29 cellular contexts compared by ENCODE assay signal in genomic region chr2:644871-645270, GRCh38.
"Had no signal": no experiment of that assay in that cellular context is flagged by ENCODE, and none has a peak within 500 bp of the region (broad histone marks: within the 10 kb centered on the region; RNA-seq: fewer than 3 reads in every experiment).

No MANE protein-coding gene starts in this region.

- H3K4me1 Mint-ChIP-seq: activated CD4-positive, alpha-beta T cell treated with anti-CD3 and anti-CD28 coated beads, Interleukin-2, amount 10 ng/mL, durations not matched to agents 7 days and 5 days; activated naive CD8-positive, alpha-beta T cell treated with anti-CD3 and anti-CD28 coated beads, Interleukin-2, amount 10 ng/mL, durations not matched to agents 7 days and 5 days; activated T-helper 17 cell treated with anti-CD3 and anti-CD28 coated beads, Interleukin-2, amount 50 U/mL, for 72 hours had no signal

- H3K9me3 Mint-ChIP-seq: activated CD4-positive, alpha-beta T cell treated with anti-CD3 and anti-CD28 coated beads, Interleukin-2, amount 10 ng/mL, durations not matched to agents 7 days and 5 days; activated CD8-positive, alpha-beta T cell treated with anti-CD3 and anti-CD28 coated beads for 36 hours; activated naive CD8-positive, alpha-beta T cell treated with anti-CD3 and anti-CD28 coated beads, Interleukin-2, amount 10 ng/mL, durations not matched to agents 7 days and 5 days; activated T-helper 17 cell treated with anti-CD3 and anti-CD28 coated beads, Interleukin-2, amount 50 U/mL, for 72 hours had no signal

- H3K36me3 ChIP-seq: adrenal gland, breast epithelium, SJCRH30 had no signal

- H3K27me3 ChIP-seq: adrenal gland had no signal

- H3K4me3 ChIP-seq: adrenal gland, breast epithelium, K562, SJCRH30 had no signal

- DNase-seq: activated CD4-positive, alpha-beta T cell treated with anti-CD3 and anti-CD28 coated beads, Interleukin-2, amount 10 ng/mL, durations not matched to agents 7 days and 5 days; activated CD4-positive, CD25-positive, alpha-beta regulatory T cell; activated CD8-positive, alpha-beta T cell treated with anti-CD3 and anti-CD28 coated beads for 36 hours; activated naive CD4-positive, alpha-beta T cell treated with anti-CD3 and anti-CD28 coated beads, Interleukin-2, amount 50 U/mL, for 16 hours; activated naive CD8-positive, alpha-beta T cell treated with anti-CD3 and anti-CD28 coated beads, Interleukin-2, amount 10 ng/mL, durations not matched to agents 7 days and 5 days; activated T-cell treated with anti-CD3 and anti-CD28 coated beads for 4 hours; activated T-cell treated with anti-CD3 and anti-CD28 coated beads, Interleukin-2, amount 50 U/mL, for 48 hours; anterior cingulate cortex; Karpas-422; MM.1S; NCI-H1105; NCI-H1436 treated with DMSO at 0.1 percent for 48 hours; NCI-H187; NCI-H2081; NCI-H510A treated with DMSO at 0.1 percent for 48 hours; NCI-H69; NK-92 treated with Interleukin-12 subunit alpha and Interleukin-12 subunit beta, amount 100 ng/mL, for 24 hours; OCI-M1; Right ventricle myocardium superior; SJCRH30; SK-N-SH; T-helper 1 cell had no signal

- H3K4me1 ChIP-seq: adrenal gland, breast epithelium, SJCRH30 had no signal

- H3K9me3 ChIP-seq: adrenal gland, breast epithelium, SJCRH30, SK-N-SH had no signal

- H3K27ac Mint-ChIP-seq: activated CD4-positive, alpha-beta T cell treated with anti-CD3 and anti-CD28 coated beads, Interleukin-2, amount 10 ng/mL, durations not matched to agents 7 days and 5 days; activated CD8-positive, alpha-beta T cell treated with anti-CD3 and anti-CD28 coated beads for 36 hours; activated naive CD8-positive, alpha-beta T cell treated with anti-CD3 and anti-CD28 coated beads, Interleukin-2, amount 10 ng/mL, durations not matched to agents 7 days and 5 days; activated T-helper 17 cell treated with anti-CD3 and anti-CD28 coated beads, Interleukin-2, amount 50 U/mL, for 72 hours had no signal

- H3K4me3 Mint-ChIP-seq: activated CD4-positive, alpha-beta T cell treated with anti-CD3 and anti-CD28 coated beads, Interleukin-2, amount 10 ng/mL, durations not matched to agents 7 days and 5 days; activated CD8-positive, alpha-beta T cell treated with anti-CD3 and anti-CD28 coated beads for 36 hours; activated naive CD8-positive, alpha-beta T cell treated with anti-CD3 and anti-CD28 coated beads, Interleukin-2, amount 10 ng/mL, durations not matched to agents 7 days and 5 days; activated T-helper 17 cell treated with anti-CD3 and anti-CD28 coated beads, Interleukin-2, amount 50 U/mL, for 72 hours had no signal

- ATAC-seq: activated CD8-positive, alpha-beta T cell treated with anti-CD3 and anti-CD28 coated beads for 36 hours; activated T-helper 17 cell treated with anti-CD3 and anti-CD28 coated beads, Interleukin-2, amount 50 U/mL, for 72 hours; K562; Panc1 had no signal

- H3K27ac ChIP-seq: adrenal gland, breast epithelium, RWPE1, SJCRH30, VCaP had no signal

- H3K36me3 Mint-ChIP-seq: activated naive CD8-positive, alpha-beta T cell treated with anti-CD3 and anti-CD28 coated beads, Interleukin-2, amount 10 ng/mL, durations not matched to agents 7 days and 5 days had no signal
